Comparison of ENCODE assay signal across 14 cellular contexts in genomic region chr1:10653370-10654125, GRCh38.
"Had no signal": no experiment of that assay in that cellular context is flagged by ENCODE, and none has a peak within 500 bp of the region (broad histone marks: within the 10 kb centered on the region; RNA-seq: fewer than 3 reads in every experiment).

No MANE protein-coding gene starts in this region.

- H3K9me3 ChIP-seq: body of pancreas, spleen, tibial artery, uterus had no signal

- H3K4me3 ChIP-seq: body of pancreas, spleen, tibial artery, uterus had no signal

- H3K4me1 Mint-ChIP-seq: activated naive CD8-positive, alpha-beta T cell treated with anti-CD3 and anti-CD28 coated beads for 36 hours; stimulated activated memory B cell treated with anti-CD40 and anti-IgM and Interleukin-4, amounts not matched to agents 10 μg/mL and 1 μg/mL and 100 μg/mL, for 72 hours had no signal

- H3K27me3 Mint-ChIP-seq: activated CD4-positive, alpha-beta memory T cell treated with anti-CD3 and anti-CD28 coated beads for 36 hours; activated naive CD8-positive, alpha-beta T cell treated with anti-CD3 and anti-CD28 coated beads for 36 hours; stimulated activated memory B cell treated with anti-CD40 and anti-IgM and Interleukin-4, amounts not matched to agents 10 μg/mL and 1 μg/mL and 100 μg/mL, for 72 hours had no signal

- H3K36me3 ChIP-seq: uterus had no signal

- H3K4me1 ChIP-seq: uterus had no signal

- H3K9me3 Mint-ChIP-seq: activated CD4-positive, alpha-beta memory T cell treated with anti-CD3 and anti-CD28 coated beads for 36 hours; activated naive CD8-positive, alpha-beta T cell treated with anti-CD3 and anti-CD28 coated beads for 36 hours; stimulated activated memory B cell treated with anti-CD40 and anti-IgM and Interleukin-4, amounts not matched to agents 10 μg/mL and 1 μg/mL and 100 μg/mL, for 72 hours; T-helper 1 cell treated with Interleukin-12 subunit alpha and Interleukin-12 subunit beta and Interleukin-4 antibody, amounts not matched to agents 30 μg/mL and 1 μg/mL, for 36 hours had no signal

- H3K4me3 Mint-ChIP-seq: activated CD4-positive, alpha-beta memory T cell treated with anti-CD3 and anti-CD28 coated beads for 36 hours; activated naive CD8-positive, alpha-beta T cell treated with anti-CD3 and anti-CD28 coated beads for 36 hours; stimulated activated memory B cell treated with anti-CD40 and anti-IgM and Interleukin-4, amounts not matched to agents 10 μg/mL and 1 μg/mL and 100 μg/mL, for 72 hours; T-helper 1 cell treated with Interleukin-12 subunit alpha and Interleukin-12 subunit beta and Interleukin-4 antibody, amounts not matched to agents 30 μg/mL and 1 μg/mL, for 36 hours had no signal

- H3K27me3 ChIP-seq: body of pancreas, tibial artery, uterus had no signal

- ATAC-seq: body of pancreas; stimulated activated memory B cell treated with anti-CD40 and anti-IgM and Interleukin-4, amounts not matched to agents 10 μg/mL and 1 μg/mL and 100 μg/mL, for 72 hours had no signal

- DNase-seq: activated CD4-positive, alpha-beta memory T cell treated with anti-CD3 and anti-CD28 coated beads for 36 hours; activated CD4-positive, alpha-beta T cell treated with anti-CD3 and anti-CD28 coated beads for 4 hours; activated naive CD4-positive, alpha-beta T cell; activated naive CD8-positive, alpha-beta T cell treated with anti-CD3 and anti-CD28 coated beads for 36 hours; amygdala; caudate nucleus; head of caudate nucleus; spleen; stimulated activated CD4-positive, alpha-beta T cell treated with anti-CD3 and anti-CD28 coated beads, Interleukin-4, amount 100 ng/mL, for 4 hours; tibial artery; uterus had no signal

- H3K27ac ChIP-seq: body of pancreas, spleen, tibial artery had no signal

- H3K36me3 Mint-ChIP-seq: activated naive CD8-positive, alpha-beta T cell treated with anti-CD3 and anti-CD28 coated beads for 36 hours had no signal

- H3K27ac Mint-ChIP-seq: activated CD4-positive, alpha-beta memory T cell treated with anti-CD3 and anti-CD28 coated beads for 36 hours; activated naive CD8-positive, alpha-beta T cell treated with anti-CD3 and anti-CD28 coated beads for 36 hours; stimulated activated memory B cell treated with anti-CD40 and anti-IgM and Interleukin-4, amounts not matched to agents 10 μg/mL and 1 μg/mL and 100 μg/mL, for 72 hours; T-helper 1 cell treated with Interleukin-12 subunit alpha and Interleukin-12 subunit beta and Interleukin-4 antibody, amounts not matched to agents 30 μg/mL and 1 μg/mL, for 36 hours had no signal
